ENCODE assay signal across 1 cellular context in genomic region chr19:20221605-20222004, GRCh38.
TF ChIP-seq lines count a peak whose summit lies in the region.

No MANE protein-coding gene starts in this region.

TF ChIP-seq in GM23338, 12 proteins besides CTCF, POLR2A, EP300 and RAD21:
- 0 out of 2 replicates have a peak, but pooled peaks have one; percentile 17 for TF ChIP-seq POLR2AphosphoS5 (IDR thresholded peaks at IDR 0.05; ENCODE audit: low read depth)
TF ChIP-seq in GM23338: peak in this region for 1; not testable (repeated sequence) for 11.
